3 cellular contexts compared by ENCODE assay signal in the genomic region with DNA sequence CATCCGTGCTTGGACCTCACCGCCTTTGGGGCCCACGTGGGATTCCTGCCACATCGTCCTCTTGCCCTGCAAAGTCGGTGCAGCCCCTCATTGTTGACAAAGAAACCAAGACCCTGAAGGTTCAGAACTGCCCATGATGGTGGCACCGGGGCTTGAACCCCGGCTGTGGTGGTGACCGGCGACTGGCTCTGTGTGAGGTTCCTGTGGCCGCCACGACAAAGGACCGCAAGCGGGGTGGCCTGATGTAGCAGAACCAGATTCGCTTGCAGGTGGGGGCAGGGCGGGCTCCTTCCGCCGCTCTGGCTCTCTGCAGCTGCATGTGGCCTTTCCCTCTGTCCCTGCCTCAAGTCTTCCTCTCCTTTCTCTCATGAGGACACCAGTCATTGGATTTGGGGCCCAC.
TF ChIP-seq lines count a peak whose summit lies in the region.

No MANE protein-coding gene starts in this region.

TF ChIP-seq in HepG2, 621 proteins besides CTCF, POLR2A, EP300 and RAD21:
- TF ChIP-seq EZH2 (conservative IDR thresholded peaks at IDR 0.05; ENCODE audit: low read depth, low read length) (no peak), RBM39 (IDR thresholded peaks at IDR 0.05; ENCODE audit: low read depth, low read length, poor library complexity, severe bottlenecking) (peak; percentile 13), HMG20A (CRISPR knock-in tag; IDR thresholded peaks at IDR 0.05; ENCODE audit: borderline replicate concordance) (no peak), RBFOX2 (IDR thresholded peaks at IDR 0.05; ENCODE audit: low read depth, low read length) (peak; percentile 58), AGO2 (optimal IDR thresholded peaks at IDR 0.05; ENCODE audit: low read depth, low read length) (peak; percentile 59), TBL1XR1 (IDR thresholded peaks at IDR 0.05; ENCODE audit: borderline replicate concordance, low read length, partially characterized antibody) (no peak)

TF ChIP-seq in HCT116, 20 proteins besides CTCF, POLR2A, EP300 and RAD21:
- TF ChIP-seq CEBPB (IDR thresholded peaks at IDR 0.05; ENCODE audit: low read depth) (no peak), EZH2 (IDR thresholded peaks at IDR 0.05) (no peak), ZFX (IDR thresholded peaks at IDR 0.05) (no peak), ATF3 (IDR thresholded peaks at IDR 0.05) (no peak), CBX3 (IDR thresholded peaks at IDR 0.05; ENCODE audit: low read depth) (no peak)
TF ChIP-seq in HCT116: peak in this region for 0.

TF ChIP-seq in K562, 482 proteins besides CTCF, POLR2A, EP300 and RAD21:
- peak; percentile 39; the same call in 1 of the 2 replicates for TF ChIP-seq ZBTB33 (CRISPR knock-in tag; IDR thresholded peaks at IDR 0.05)
- TF ChIP-seq, protein P1, sequence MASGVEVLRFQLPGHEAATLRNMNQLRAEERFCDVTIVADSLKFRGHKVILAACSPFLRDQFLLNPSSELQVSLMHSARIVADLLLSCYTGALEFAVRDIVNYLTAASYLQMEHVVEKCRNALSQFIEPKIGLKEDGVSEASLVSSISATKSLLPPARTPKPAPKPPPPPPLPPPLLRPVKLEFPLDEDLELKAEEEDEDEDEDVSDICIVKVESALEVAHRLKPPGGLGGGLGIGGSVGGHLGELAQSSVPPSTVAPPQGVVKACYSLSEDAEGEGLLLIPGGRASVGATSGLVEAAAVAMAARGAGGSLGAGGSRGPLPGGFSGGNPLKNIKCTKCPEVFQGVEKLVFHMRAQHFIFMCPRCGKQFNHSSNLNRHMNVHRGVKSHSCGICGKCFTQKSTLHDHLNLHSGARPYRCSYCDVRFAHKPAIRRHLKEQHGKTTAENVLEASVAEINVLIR (CRISPR knock-in tag; IDR thresholded peaks at IDR 0.05): no peak
